Comparison of ENCODE assay signal across 10 cellular contexts in the genomic region with DNA sequence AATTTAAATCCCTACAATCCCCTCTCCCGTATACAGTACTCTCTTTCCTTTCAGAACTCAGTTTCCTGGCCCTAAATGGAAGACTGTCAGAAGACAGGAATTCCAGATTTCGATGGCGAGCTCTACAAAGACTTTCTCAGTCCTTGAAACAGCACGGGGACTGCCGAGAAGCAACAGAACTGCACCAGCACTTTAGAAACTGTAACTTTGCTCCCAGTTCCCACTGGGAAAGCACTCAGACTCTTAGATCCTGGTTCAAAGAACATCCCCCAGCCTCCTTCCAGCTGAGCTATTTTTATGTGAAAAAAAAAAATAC. TPM values are rescaled to one million over a fixed set of nuclear protein-coding genes. Genes with fewer than 3 reads are reported as not detected.
DNase-seq lines count a peak whose midpoint lies in the region; ATAC-seq and TF ChIP-seq lines count a peak whose summit lies in the region.
"Had no signal": no experiment of that assay in that cellular context is flagged by ENCODE, and none has a peak within 500 bp of the region (broad histone marks: within the 10 kb centered on the region; RNA-seq: fewer than 3 reads in every experiment).

No MANE protein-coding gene starts in this region.

- H3K27ac Mint-ChIP-seq in activated naive CD4-positive, alpha-beta T cell treated with anti-CD3 and anti-CD28 coated beads, Interleukin-2, amount 50 U/mL, for 24 hours: peak overlapping the region; percentile 78

- H3K36me3 ChIP-seq in colonic mucosa: no peaks in the 10 kb centered on the region
- no peaks in the 10 kb centered on the region for H3K36me3 ChIP-seq in urinary bladder (ENCODE audit: insufficient read depth)

- peak overlapping the region; percentile 78 for H3K27ac ChIP-seq in colonic mucosa
- H3K27ac ChIP-seq in urinary bladder (ENCODE audit: low read depth): peak overlapping the region; percentile 64

- H3K9me3 ChIP-seq in colonic mucosa (no peaks in the 10 kb centered on the region), mononuclear cell (ENCODE audit: low read depth, low read length) (no peaks in the 10 kb centered on the region)

- peak overlapping the region; percentile 93 for H3K4me3 Mint-ChIP-seq in activated naive CD4-positive, alpha-beta T cell treated with anti-CD3 and anti-CD28 coated beads, Interleukin-2, amount 50 U/mL, for 24 hours

- DNase-seq in activated naive CD4-positive, alpha-beta T cell treated with Interleukin-2 at 50 U/mL for 16 hours: no peak
- DNase-seq in colonic mucosa: no peak
- DNase-seq in NCI-H510A treated with DMSO at 0.1 percent for 48 hours (lab: John Stamatoyannopoulos, UW): no peak
- DNase-seq in NOMO-1 treated with dmso at 0.1 percent for 144 hours (lab: John Stamatoyannopoulos, UW; ENCODE audit: unreplicated experiment): no peak
- DNase-seq: activated CD8-positive, alpha-beta memory T cell treated with anti-CD3 and anti-CD28 coated beads for 24 hours; DMS 273 treated with DMSO at 0.1 percent for 48 hours had no signal

- H3K9me3 Mint-ChIP-seq in activated naive CD4-positive, alpha-beta T cell treated with anti-CD3 and anti-CD28 coated beads, Interleukin-2, amount 50 U/mL, for 24 hours: no peaks in the 10 kb centered on the region

- no peaks in the 10 kb centered on the region for H3K27me3 ChIP-seq in colonic mucosa
- H3K27me3 ChIP-seq in mononuclear cell (ENCODE audit: insufficient read depth, low read length): no peaks in the 10 kb centered on the region

- 15% methylated on average over 5 of the region's 5 CpGs for WGBS in urinary bladder

- H3K4me3 ChIP-seq in colonic mucosa (peak overlapping the region; percentile 95), mononuclear cell (ENCODE audit: low read length) (peak overlapping the region; percentile 85), urinary bladder (ENCODE audit: low read depth, low read length) (peak overlapping the region; percentile 80)

- no peak for ATAC-seq in HG03521 (IDR thresholded peaks at IDR 0.05; ENCODE audit: unreplicated experiment)

- H3K9ac ChIP-seq in colonic mucosa (ENCODE audit: low read depth in 2 of 2, low read length in 2 of 2): peak overlapping the region; percentile 76 to 98

- intact Hi-C loops in colonic mucosa (cut with DNase I): no loop called here

- H3K4me1 Mint-ChIP-seq in activated naive CD4-positive, alpha-beta T cell treated with anti-CD3 and anti-CD28 coated beads, Interleukin-2, amount 50 U/mL, for 24 hours: peaks cover 58% of the 10 kb centered on the region

- H3K4me1 ChIP-seq in colonic mucosa: peaks cover 26% of the 10 kb centered on the region
- H3K4me1 ChIP-seq in mononuclear cell (ENCODE audit: insufficient read depth, low read length): peaks cover 67% of the 10 kb centered on the region
- no peaks in the 10 kb centered on the region for H3K4me1 ChIP-seq in urinary bladder (ENCODE audit: insufficient read depth)

- TF ChIP-seq CTCF in colonic mucosa (IDR thresholded peaks at IDR 0.05): no peak

- peaks cover 3% of the 10 kb centered on the region for H3K36me3 Mint-ChIP-seq in activated naive CD4-positive, alpha-beta T cell treated with anti-CD3 and anti-CD28 coated beads, Interleukin-2, amount 50 U/mL, for 24 hours

- H3K27me3 Mint-ChIP-seq in activated naive CD4-positive, alpha-beta T cell treated with anti-CD3 and anti-CD28 coated beads, Interleukin-2, amount 50 U/mL, for 24 hours: no peaks in the 10 kb centered on the region

RNA-seq across cellular contexts. Expression of a gene that starts 1.8 kb away (rescaled TPM):
- 100 to 1,000 TPM; 133 to 142 TPM for total RNA-seq in colonic mucosa
- 80.8 TPM for total RNA-seq in mononuclear cell
- 32.4 TPM for total RNA-seq in urinary bladder
- 111 TPM for polyA plus RNA-seq in urinary bladder

RNA-seq across cellular contexts. Expression of a gene that starts 28.0 kb away (rescaled TPM):
- total RNA-seq in colonic mucosa: 1,000 to 10,000 TPM; 2,653 to 6,886 TPM
- total RNA-seq in mononuclear cell: under 0.01 TPM
- total RNA-seq in urinary bladder: under 0.01 TPM
- not detected for polyA plus RNA-seq in urinary bladder

RNA-seq across cellular contexts. Expression of a gene that starts 29.4 kb away (rescaled TPM):
- total RNA-seq in colonic mucosa (1,000 to 10,000 TPM; 1,555 to 3,531 TPM), mononuclear cell (under 0.01 TPM), urinary bladder (under 0.01 TPM)
- not detected for polyA plus RNA-seq in urinary bladder

RNA-seq across cellular contexts. Expression of a gene that starts 38.4 kb away (rescaled TPM):
- total RNA-seq in colonic mucosa: 1 to 10 TPM; 1.3 to 1.6 TPM
- total RNA-seq in mononuclear cell: 0.10 TPM
- total RNA-seq in urinary bladder: 2.3 TPM
- polyA plus RNA-seq in urinary bladder: 1.8 TPM

Comparison
In these comparisons a context has a peak if more than half of its experiments do, and no peak if none do; other contexts are left out.
1. RNA of a gene that starts 28.0 kb away (total RNA-seq): 2,653 to 6,886 TPM in colonic mucosa; under 0.01 TPM in mononuclear cell (single experiment) and under 0.01 TPM in urinary bladder (single experiment); every median in the first group is over 1,000 times any median in the second.
2. RNA of a gene that starts 29.4 kb away (total RNA-seq): 1,555 to 3,531 TPM in colonic mucosa; under 0.01 TPM in mononuclear cell (single experiment) and under 0.01 TPM in urinary bladder (single experiment); every median in the first group is over 1,000 times any median in the second.
3. Peak in every context shown above with its lines, with median percentiles within 50 percentile points of each other: H3K4me3 ChIP-seq.